ENCODE assay signal across 1 cellular context in the genomic region with DNA sequence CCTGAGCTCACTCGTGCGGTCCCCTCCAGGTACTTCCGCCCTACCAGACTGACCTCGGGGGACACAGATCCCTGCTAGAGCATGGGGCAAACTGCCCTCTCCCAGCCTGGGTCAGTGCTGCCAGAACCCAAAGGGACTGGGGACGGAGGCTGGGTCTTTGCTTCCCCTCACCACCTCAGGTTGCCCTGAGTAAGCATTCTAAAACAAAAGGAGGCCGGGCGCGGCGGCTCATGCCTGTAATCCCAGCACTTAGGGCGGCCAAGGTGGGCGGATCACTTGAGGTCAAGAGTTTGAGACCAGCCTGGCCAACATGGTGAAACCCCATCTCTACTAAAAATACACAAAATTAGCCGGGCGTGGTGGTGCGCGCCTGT.
TF ChIP-seq lines count a peak whose summit lies in the region.

No MANE protein-coding gene starts in this region.

TF ChIP-seq in IMR-90, 13 proteins besides CTCF, POLR2A, EP300 and RAD21:
- no peak for TF ChIP-seq FOS (IDR thresholded peaks at IDR 0.05; ENCODE audit: low read depth, low read length)
- no peak for TF ChIP-seq RCOR1 (IDR thresholded peaks at IDR 0.05; ENCODE audit: insufficient replicate concordance, low read length)
- no peak for TF ChIP-seq MAFK (IDR thresholded peaks at IDR 0.05; ENCODE audit: low read depth, low read length)
- no peak for TF ChIP-seq BHLHE40 (IDR thresholded peaks at IDR 0.05; ENCODE audit: low read depth, low read length)
- TF ChIP-seq ELK1 (IDR thresholded peaks at IDR 0.05; ENCODE audit: borderline replicate concordance, low read depth, low read length), result no peak
- TF ChIP-seq SMC3 (IDR thresholded peaks at IDR 0.05; ENCODE audit: low read depth, low read length), result no peak
- TF ChIP-seq CHD1 (IDR thresholded peaks at IDR 0.05; ENCODE audit: low read depth, low read length), result no peak
- no peak for TF ChIP-seq MAZ (IDR thresholded peaks at IDR 0.05; ENCODE audit: borderline replicate concordance, low read depth, low read length)
- no peak for TF ChIP-seq RFX5 (IDR thresholded peaks at IDR 0.05; ENCODE audit: low read depth, low read length)
- TF ChIP-seq, protein P1, sequence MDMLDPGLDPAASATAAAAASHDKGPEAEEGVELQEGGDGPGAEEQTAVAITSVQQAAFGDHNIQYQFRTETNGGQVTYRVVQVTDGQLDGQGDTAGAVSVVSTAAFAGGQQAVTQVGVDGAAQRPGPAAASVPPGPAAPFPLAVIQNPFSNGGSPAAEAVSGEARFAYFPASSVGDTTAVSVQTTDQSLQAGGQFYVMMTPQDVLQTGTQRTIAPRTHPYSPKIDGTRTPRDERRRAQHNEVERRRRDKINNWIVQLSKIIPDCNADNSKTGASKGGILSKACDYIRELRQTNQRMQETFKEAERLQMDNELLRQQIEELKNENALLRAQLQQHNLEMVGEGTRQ (IDR thresholded peaks at IDR 0.05; ENCODE audit: low read depth, low read length), result no peak
- TF ChIP-seq NFE2L2 (IDR thresholded peaks at IDR 0.05; ENCODE audit: low read depth, low read length), result no peak
- no peak for TF ChIP-seq MXI1 (IDR thresholded peaks at IDR 0.05; ENCODE audit: borderline replicate concordance, low read depth, low read length)
- no peak for TF ChIP-seq CEBPB (IDR thresholded peaks at IDR 0.05; ENCODE audit: low read depth, low read length)
